ENCODE assay signal across 17 cellular contexts in the genomic region with DNA sequence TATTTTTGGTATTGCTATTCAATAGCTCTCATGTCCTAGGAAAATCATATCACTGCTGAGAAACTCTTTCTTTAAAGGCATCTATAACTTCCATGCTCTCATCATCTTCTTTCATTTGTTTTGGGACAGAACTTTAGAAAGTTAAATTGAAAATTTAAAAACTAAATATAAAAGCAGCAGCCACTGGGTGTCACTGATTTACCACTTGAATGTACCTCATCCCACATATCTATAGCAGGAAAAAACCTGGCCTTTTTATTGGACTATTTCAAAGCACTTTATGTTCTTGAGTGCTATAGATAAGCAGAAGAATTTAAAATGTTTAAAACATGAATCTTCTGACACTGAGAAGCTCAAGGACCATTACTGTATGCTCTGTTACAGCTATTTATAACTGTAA.
A peak's percentile ranks its signal among the peaks of the same experiment; 100 is the strongest.
DNase-seq lines count a peak whose midpoint lies in the region; ATAC-seq and TF ChIP-seq lines count a peak whose summit lies in the region.
"Had no signal": no experiment of that assay in that cellular context is flagged by ENCODE, and none has a peak within 500 bp of the region (broad histone marks: within the 10 kb centered on the region; RNA-seq: fewer than 3 reads in every experiment).

No MANE protein-coding gene starts in this region.

- TF ChIP-seq CTCF in cardiac fibroblast (IDR thresholded peaks at IDR 0.05; ENCODE audit: low read depth, low read length) (no peak), lower lobe of right lung (IDR thresholded peaks at IDR 0.05) (peak; percentile 19), ascending aorta (IDR thresholded peaks at IDR 0.05) (peak in 1 of 3 experiments; percentile 26)

- H3K4me1 ChIP-seq in lower lobe of right lung (no peaks in the 10 kb centered on the region), ascending aorta (no peaks in the 10 kb centered on the region)
- H3K4me1 ChIP-seq: BLaER1 had no signal

- H3K9me3 ChIP-seq in lower lobe of right lung (peaks cover 5% of the 10 kb centered on the region), ascending aorta (no peaks in the 10 kb centered on the region)
- H3K9me3 ChIP-seq: BLaER1 had no signal

- H3K27me3 ChIP-seq in lower lobe of right lung (ENCODE audit: low read depth): no peaks in the 10 kb centered on the region
- no peaks in the 10 kb centered on the region for H3K27me3 ChIP-seq in ascending aorta
- H3K27me3 ChIP-seq: BLaER1 had no signal

- H3K4me3 ChIP-seq in cardiac fibroblast (replicated peaks in 1 of 2; ENCODE audit: low read depth in 2 of 2, low read length in 2 of 2): no peak overlapping the region
- H3K4me3 ChIP-seq in lower lobe of right lung: no peak overlapping the region
- H3K4me3 ChIP-seq in ascending aorta: no peak overlapping the region
- H3K4me3 ChIP-seq: BLaER1 had no signal

- DNase-seq in AG08395 (ENCODE audit: low spot score): peak; percentile 25
- peak; percentile 60 to 66 for DNase-seq in cardiac fibroblast (ENCODE audit: low read depth in 2 of 2)
- no peak for DNase-seq in lower lobe of right lung
- no peak for DNase-seq in GM19238 (ENCODE audit: insufficient read length, low spot score)
- no peak for DNase-seq in ascending aorta (ENCODE audit: low spot score in 2 of 2)
- DNase-seq: anterior cingulate cortex; GF-D8; MV-4-11; naive thymus-derived CD4-positive, alpha-beta T cell; NCI-H510A treated with DMSO at 0.1 percent for 48 hours; SIG-M5 had no signal

- intact Hi-C loops in lower lobe of right lung (cut with DNase I) (no loop called here), ascending aorta (cut with DNase I) (loop anchor here (2.0 to 5.0 kb wide), 2 partner anchors 46 to 480 kb away; no protein-coding TSS in a partner anchor)

- peak; percentile 17 for ATAC-seq in HG02884 (IDR thresholded peaks at IDR 0.05; ENCODE audit: unreplicated experiment)
- ATAC-seq in lower lobe of right lung: no peak
- no peak for ATAC-seq in GM21381 (IDR thresholded peaks at IDR 0.05; ENCODE audit: unreplicated experiment)
- ATAC-seq in HG02970 (IDR thresholded peaks at IDR 0.05; ENCODE audit: low FRiP score, unreplicated experiment): no peak
- ATAC-seq: naive thymus-derived CD4-positive, alpha-beta T cell; WTC11 had no signal

- H3K27ac ChIP-seq in lower lobe of right lung: no peak overlapping the region
- no peak overlapping the region for H3K27ac ChIP-seq in ascending aorta
- H3K27ac ChIP-seq: BLaER1, HL-60 had no signal

- H3K36me3 ChIP-seq in lower lobe of right lung (no peaks in the 10 kb centered on the region), ascending aorta (no peaks in the 10 kb centered on the region)
- H3K36me3 ChIP-seq: BLaER1 had no signal

Comparison
In these comparisons a context has a peak if more than half of its experiments do, and no peak if none do; other contexts are left out.
1. DNase-seq: peak in AG08395 (single experiment) and cardiac fibroblast (2 of 2); none in lower lobe of right lung (single experiment), GM19238 (single experiment) and ascending aorta (0 of 2).